In the genomic region with DNA sequence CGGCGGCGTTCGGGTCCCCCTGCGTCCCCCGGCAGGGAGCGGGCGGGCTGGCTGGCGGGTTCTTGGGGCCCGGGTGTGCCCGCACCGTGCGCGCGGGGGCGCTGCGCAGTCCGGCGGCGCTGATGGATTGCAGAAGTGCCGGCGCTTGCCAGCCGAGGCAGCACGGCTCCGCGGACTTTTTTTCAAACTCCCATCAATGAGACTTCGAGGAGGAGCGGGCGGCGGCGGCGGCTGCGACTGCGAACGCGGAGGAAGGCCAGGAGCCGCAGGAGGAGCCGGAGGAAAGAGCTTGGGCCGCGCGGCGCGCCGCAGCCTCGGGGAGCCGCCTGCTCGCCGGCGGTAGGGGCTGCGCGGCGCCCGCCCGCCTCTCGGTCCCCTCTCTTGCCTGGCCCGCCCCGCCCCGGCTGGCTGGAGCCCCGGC, we compare ENCODE assay signal across 9 cellular contexts. TPM values are rescaled to one million over a fixed set of nuclear protein-coding genes. Genes with fewer than 3 reads are reported as not detected.
DNase-seq lines count a peak whose midpoint lies in the region; ATAC-seq and TF ChIP-seq lines count a peak whose summit lies in the region.
"Had no signal": no experiment of that assay in that cellular context is flagged by ENCODE, and none has a peak within 500 bp of the region (broad histone marks: within the 10 kb centered on the region; RNA-seq: fewer than 3 reads in every experiment).

A gene (plus strand): TSS at position 119 of the 421 bp plus-strand sequence. CDS start 61,453 bp downstream, outside the sequence.

- peak within 1 kb of the TSS; percentile 64 for H3K4me3 Mint-ChIP-seq in stimulated activated memory B cell treated with anti-CD40 and anti-IgM and Interleukin-4, amounts not matched to agents 10 μg/mL and 1 μg/mL and 100 μg/mL, for 72 hours
- H3K4me3 Mint-ChIP-seq: CD8-positive, alpha-beta T cell had no signal

- no peaks in the 10 kb centered on the region for H3K36me3 Mint-ChIP-seq in stimulated activated memory B cell treated with anti-CD40 and anti-IgM and Interleukin-4, amounts not matched to agents 10 μg/mL and 1 μg/mL and 100 μg/mL, for 72 hours
- H3K36me3 Mint-ChIP-seq: CD8-positive, alpha-beta T cell had no signal

- 0% methylated on average over 59 of the region's 59 CpGs for WGBS in ectodermal cell, 2 experiments

- H3K4me1 Mint-ChIP-seq in stimulated activated memory B cell treated with anti-CD40 and anti-IgM and Interleukin-4, amounts not matched to agents 10 μg/mL and 1 μg/mL and 100 μg/mL, for 72 hours, result peaks cover 14% of the 10 kb centered on the region

- H3K9me3 Mint-ChIP-seq in stimulated activated memory B cell treated with anti-CD40 and anti-IgM and Interleukin-4, amounts not matched to agents 10 μg/mL and 1 μg/mL and 100 μg/mL, for 72 hours, result no peaks in the 10 kb centered on the region
- H3K9me3 Mint-ChIP-seq: CD8-positive, alpha-beta T cell had no signal

- ATAC-seq in SK-N-SH treated with all-trans-retinoic acid at 6 μM for 48 hours (peak; percentile 76), lower lobe of right lung (peak; percentile 83 to 84), GM19452 (IDR thresholded peaks at IDR 0.05; ENCODE audit: unreplicated experiment) (no peak)
- ATAC-seq in stimulated activated memory B cell treated with anti-CD40 and anti-IgM and Interleukin-4, amounts not matched to agents 10 μg/mL and 1 μg/mL and 100 μg/mL, for 72 hours, result peak; percentile 51
- ATAC-seq: CD8-positive, alpha-beta T cell had no signal

- H3K27me3 ChIP-seq in ectodermal cell (ENCODE audit: control insufficient read depth, insufficient read depth, low read length, poor library complexity, severe bottlenecking) (no peaks in the 10 kb centered on the region), lower lobe of right lung (ENCODE audit: low read depth) (peaks cover 80% of the 10 kb centered on the region)

- DNase-seq in NCI-H1417 (lab: John Stamatoyannopoulos, UW) (peak; percentile 33 to 84 (median 73)), NCI-H1417 treated with DMSO at 0.1 percent for 48 hours (lab: John Stamatoyannopoulos, UW) (no peak), KG1 (lab: John Stamatoyannopoulos, UW) (peak; percentile 56), lower lobe of right lung (peak; percentile 66)

- H3K27ac ChIP-seq in ectodermal cell (ENCODE audit: insufficient read depth, low read depth, low read length, poor library complexity, severe bottlenecking) (peak within 1 kb of the TSS; percentile 70), lower lobe of right lung (peak within 1 kb of the TSS; percentile 64)

- peak within 1 kb of the TSS; percentile 92 for H3K4me3 ChIP-seq in ectodermal cell (ENCODE audit: insufficient read depth, low read depth, low read length)
- H3K4me3 ChIP-seq in lower lobe of right lung, result peak within 1 kb of the TSS; percentile 55

- H3K27me3 Mint-ChIP-seq in stimulated activated memory B cell treated with anti-CD40 and anti-IgM and Interleukin-4, amounts not matched to agents 10 μg/mL and 1 μg/mL and 100 μg/mL, for 72 hours, result peaks cover 84% of the 10 kb centered on the region

- intact Hi-C loops in lower lobe of right lung (cut with DNase I), result no loop called here

- no peak within 1 kb of the TSS for H3K27ac Mint-ChIP-seq in stimulated activated memory B cell treated with anti-CD40 and anti-IgM and Interleukin-4, amounts not matched to agents 10 μg/mL and 1 μg/mL and 100 μg/mL, for 72 hours
- H3K27ac Mint-ChIP-seq: CD8-positive, alpha-beta T cell had no signal

- H3K4me1 ChIP-seq in ectodermal cell (ENCODE audit: control insufficient read depth, insufficient read depth, low read length) (peaks cover 28% of the 10 kb centered on the region), lower lobe of right lung (peaks cover 22% of the 10 kb centered on the region)

- H3K36me3 ChIP-seq in ectodermal cell (ENCODE audit: control insufficient read depth, insufficient read depth, low read length) (no peaks in the 10 kb centered on the region), lower lobe of right lung (no peaks in the 10 kb centered on the region)

- H3K9me3 ChIP-seq in ectodermal cell (ENCODE audit: control insufficient read depth, low read length), result no peaks in the 10 kb centered on the region
- no peaks in the 10 kb centered on the region for H3K9me3 ChIP-seq in lower lobe of right lung

- peak; percentile 59 for TF ChIP-seq CTCF in lower lobe of right lung (IDR thresholded peaks at IDR 0.05)

TF ChIP-seq in SK-N-SH treated with all-trans-retinoic acid at 6 μM for 48 hours, 23 proteins besides CTCF, POLR2A, EP300 and RAD21:
- TF ChIP-seq ZFP30 (CRISPR knock-in tag; IDR thresholded peaks at IDR 0.05) (no peak), PPARA (CRISPR knock-in tag; IDR thresholded peaks at IDR 0.05; ENCODE audit: borderline replicate concordance) (no peak), ZNF70 (CRISPR knock-in tag; IDR thresholded peaks at IDR 0.05) (no peak), CSDC2 (CRISPR knock-in tag; IDR thresholded peaks at IDR 0.05) (no peak), ZC3H10 (CRISPR knock-in tag; IDR thresholded peaks at IDR 0.05) (no peak)

RNA-seq across cellular contexts. Expression of the gene that starts here (rescaled TPM):
- 37.4 TPM for polyA plus RNA-seq in ectodermal cell (2013, experiment 1 of 4)
- 40.1 TPM for polyA plus RNA-seq in ectodermal cell (2013, experiment 2 of 4)
- 33.6 TPM for polyA plus RNA-seq in ectodermal cell (2013, experiment 3 of 4)
- polyA plus RNA-seq in ectodermal cell (2013, experiment 4 of 4), result 32.7 TPM
- total RNA-seq in lower lobe of right lung, result 3.3 TPM
- total RNA-seq: CD8-positive, alpha-beta T cell had no signal
